Comparison of ENCODE assay signal across 1 cellular context in the genomic region with DNA sequence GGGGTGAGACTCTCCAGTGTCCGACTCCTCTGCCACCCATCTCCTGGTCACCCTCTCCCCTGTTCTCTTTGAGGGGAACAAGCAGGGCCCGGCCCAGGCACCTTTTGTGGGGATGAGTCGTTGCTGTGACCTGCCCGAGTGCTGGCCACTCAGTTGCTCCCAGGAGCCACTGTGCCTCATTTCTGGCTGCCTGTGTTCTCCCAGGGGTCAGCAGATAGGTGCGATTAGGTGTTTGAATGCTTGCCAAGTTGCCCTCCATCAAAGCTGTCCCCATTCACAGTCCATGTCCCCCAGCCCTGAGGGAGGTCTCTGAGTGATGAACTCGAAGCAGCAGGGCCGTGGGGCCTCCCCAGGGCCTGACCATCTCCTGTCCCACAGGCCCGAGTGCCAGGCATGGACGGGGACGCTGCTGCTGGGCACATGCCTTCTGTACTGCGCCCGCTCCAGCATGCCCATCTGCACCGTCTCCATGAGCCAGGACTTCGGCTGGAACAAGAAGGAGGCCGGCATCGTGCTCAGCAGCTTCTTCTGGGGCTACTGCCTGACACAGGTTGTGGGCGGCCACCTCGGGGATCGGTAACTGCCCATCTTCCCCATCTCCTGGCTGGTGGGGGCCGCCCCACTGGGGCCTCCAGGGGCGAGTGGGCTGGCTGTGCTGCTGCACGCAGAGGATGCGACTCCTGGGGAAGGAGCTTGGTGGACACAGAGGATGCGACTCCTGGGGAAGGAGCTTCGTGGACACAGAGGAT.
TF ChIP-seq lines count a peak whose summit lies in the region.

No MANE protein-coding gene starts in this region.

TF ChIP-seq in liver, 16 proteins besides CTCF, POLR2A, EP300 and RAD21:
- TF ChIP-seq FOXA2 (IDR thresholded peaks at IDR 0.05) (no peak), FOXA1 (IDR thresholded peaks at IDR 0.05) (no peak), HNF4A (conservative IDR thresholded peaks at IDR 0.05) (no peak), SP1 (IDR thresholded peaks at IDR 0.05) (no peak), NR2F2 (IDR thresholded peaks at IDR 0.05) (no peak), YY1 (IDR thresholded peaks at IDR 0.05) (no peak), RXRA (IDR thresholded peaks at IDR 0.05) (no peak), HNF4G (IDR thresholded peaks at IDR 0.05) (no peak), GABPA (IDR thresholded peaks at IDR 0.05 in 1 of 2, conservative IDR thresholded peaks at IDR 0.05 in 1 of 2) (no peak), JUND (IDR thresholded peaks at IDR 0.05) (no peak), EGR1 (IDR thresholded peaks at IDR 0.05; ENCODE audit: low read depth in 2 of 2) (no peak)
- TF ChIP-seq, protein P1, sequence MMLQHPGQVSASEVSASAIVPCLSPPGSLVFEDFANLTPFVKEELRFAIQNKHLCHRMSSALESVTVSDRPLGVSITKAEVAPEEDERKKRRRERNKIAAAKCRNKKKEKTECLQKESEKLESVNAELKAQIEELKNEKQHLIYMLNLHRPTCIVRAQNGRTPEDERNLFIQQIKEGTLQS (IDR thresholded peaks at IDR 0.05), result no peak
- TF ChIP-seq, protein P2, sequence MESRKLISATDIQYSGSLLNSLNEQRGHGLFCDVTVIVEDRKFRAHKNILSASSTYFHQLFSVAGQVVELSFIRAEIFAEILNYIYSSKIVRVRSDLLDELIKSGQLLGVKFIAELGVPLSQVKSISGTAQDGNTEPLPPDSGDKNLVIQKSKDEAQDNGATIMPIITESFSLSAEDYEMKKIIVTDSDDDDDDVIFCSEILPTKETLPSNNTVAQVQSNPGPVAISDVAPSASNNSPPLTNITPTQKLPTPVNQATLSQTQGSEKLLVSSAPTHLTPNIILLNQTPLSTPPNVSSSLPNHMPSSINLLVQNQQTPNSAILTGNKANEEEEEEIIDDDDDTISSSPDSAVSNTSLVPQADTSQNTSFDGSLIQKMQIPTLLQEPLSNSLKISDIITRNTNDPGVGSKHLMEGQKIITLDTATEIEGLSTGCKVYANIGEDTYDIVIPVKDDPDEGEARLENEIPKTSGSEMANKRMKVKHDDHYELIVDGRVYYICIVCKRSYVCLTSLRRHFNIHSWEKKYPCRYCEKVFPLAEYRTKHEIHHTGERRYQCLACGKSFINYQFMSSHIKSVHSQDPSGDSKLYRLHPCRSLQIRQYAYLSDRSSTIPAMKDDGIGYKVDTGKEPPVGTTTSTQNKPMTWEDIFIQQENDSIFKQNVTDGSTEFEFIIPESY (IDR thresholded peaks at IDR 0.05), result no peak
TF ChIP-seq in liver: peak in this region for 0.
